20 cellular contexts compared by ENCODE assay signal in genomic region chr4:16864199-16864598, GRCh38. TPM values are rescaled to one million over a fixed set of nuclear protein-coding genes. Genes with fewer than 3 reads are reported as not detected.
"Had no signal": no experiment of that assay in that cellular context is flagged by ENCODE, and none has a peak within 500 bp of the region (broad histone marks: within the 10 kb centered on the region; RNA-seq: fewer than 3 reads in every experiment).

No MANE protein-coding gene starts in this region.

- H3K36me3 Mint-ChIP-seq: activated naive CD4-positive, alpha-beta T cell treated with anti-CD3 and anti-CD28 coated beads, Interleukin-2, amount 50 U/mL, for 24 hours; stimulated activated effector memory CD8-positive, alpha-beta T cell treated with anti-CD3 and anti-CD28 coated beads, Interleukin-12 subunit alpha, Interleukin-12 subunit beta, amount 100 ng/mL, for 72 hours had no signal

- H3K4me1 ChIP-seq: gastroesophageal sphincter, right lobe of liver, testis had no signal

- ATAC-seq: activated T-cell treated with anti-CD3 and anti-CD28 coated beads, Interleukin-2, amount 50 U/mL, for 72 hours; esophagus mucosa; gastroesophageal sphincter; naive thymus-derived CD4-positive, alpha-beta T cell; right lobe of liver; stimulated activated effector memory CD8-positive, alpha-beta T cell treated with anti-CD3 and anti-CD28 coated beads, Interleukin-12 subunit alpha, Interleukin-12 subunit beta, amount 100 ng/mL, for 72 hours; upper lobe of right lung had no signal

- H3K9me3 Mint-ChIP-seq: activated naive CD4-positive, alpha-beta T cell treated with anti-CD3 and anti-CD28 coated beads, Interleukin-2, amount 50 U/mL, for 24 hours; activated T-cell treated with anti-CD3 and anti-CD28 coated beads, Interleukin-2, amount 50 U/mL, for 72 hours; immature natural killer cell; stimulated activated effector memory CD8-positive, alpha-beta T cell treated with anti-CD3 and anti-CD28 coated beads, Interleukin-12 subunit alpha, Interleukin-12 subunit beta, amount 100 ng/mL, for 72 hours had no signal

- H3K27me3 ChIP-seq: gastroesophageal sphincter, ovary, right lobe of liver, stomach, testis, upper lobe of right lung had no signal

- H3K27ac ChIP-seq: ovary, right lobe of liver, stomach, testis, upper lobe of right lung, WERI-Rb-1 had no signal

- H3K27ac Mint-ChIP-seq: activated naive CD4-positive, alpha-beta T cell treated with anti-CD3 and anti-CD28 coated beads, Interleukin-2, amount 50 U/mL, for 24 hours; activated T-cell treated with anti-CD3 and anti-CD28 coated beads, Interleukin-2, amount 50 U/mL, for 72 hours; immature natural killer cell; naive thymus-derived CD4-positive, alpha-beta T cell; stimulated activated effector memory CD8-positive, alpha-beta T cell treated with anti-CD3 and anti-CD28 coated beads, Interleukin-12 subunit alpha, Interleukin-12 subunit beta, amount 100 ng/mL, for 72 hours had no signal

- H3K36me3 ChIP-seq: gastroesophageal sphincter, ovary, right lobe of liver, stomach, upper lobe of right lung, WERI-Rb-1 had no signal

- H3K4me3 ChIP-seq: gastroesophageal sphincter, ovary, right lobe of liver, stomach, testis, upper lobe of right lung had no signal

- H3K4me3 Mint-ChIP-seq: activated naive CD4-positive, alpha-beta T cell treated with anti-CD3 and anti-CD28 coated beads, Interleukin-2, amount 50 U/mL, for 24 hours; activated T-cell treated with anti-CD3 and anti-CD28 coated beads, Interleukin-2, amount 50 U/mL, for 72 hours; immature natural killer cell; naive thymus-derived CD4-positive, alpha-beta T cell; stimulated activated effector memory CD8-positive, alpha-beta T cell treated with anti-CD3 and anti-CD28 coated beads, Interleukin-12 subunit alpha, Interleukin-12 subunit beta, amount 100 ng/mL, for 72 hours had no signal

- H3K9me3 ChIP-seq: gastroesophageal sphincter, ovary, right lobe of liver, stomach, testis, upper lobe of right lung had no signal

- DNase-seq: activated CD4-positive, alpha-beta T cell treated with anti-CD3 and anti-CD28 coated beads, Interleukin-2, amount 50 U/mL, for 4 hours; activated effector memory CD4-positive, alpha-beta T cell treated with anti-CD3 and anti-CD28 coated beads, Interleukin-2, amount 50 U/mL, for 16 hours; activated T-cell treated with anti-CD3 and anti-CD28 coated beads, Interleukin-2, amount 50 U/mL, for 72 hours; immature natural killer cell; mesendoderm; naive thymus-derived CD4-positive, alpha-beta T cell; ovary; right lobe of liver; small intestine; stimulated activated CD4-positive, alpha-beta T cell treated with anti-CD3 and anti-CD28 coated beads, Interleukin-4, amount 100 ng/mL, for 1 hour; stomach; T-helper 2 cell; testis; upper lobe of right lung; WERI-Rb-1 had no signal

- H3K4me1 Mint-ChIP-seq: activated naive CD4-positive, alpha-beta T cell treated with anti-CD3 and anti-CD28 coated beads, Interleukin-2, amount 50 U/mL, for 24 hours; naive thymus-derived CD4-positive, alpha-beta T cell; stimulated activated effector memory CD8-positive, alpha-beta T cell treated with anti-CD3 and anti-CD28 coated beads, Interleukin-12 subunit alpha, Interleukin-12 subunit beta, amount 100 ng/mL, for 72 hours had no signal

RNA-seq across cellular contexts. Expression of gene LDB2, which starts 34.2 kb away (rescaled TPM):
- total RNA-seq: activated CD8-positive, alpha-beta memory T cell treated with anti-CD3 and anti-CD28 coated beads for 36 hours; activated T-cell treated with anti-CD3 and anti-CD28 coated beads, Interleukin-2, amount 50 U/mL, for 72 hours had no signal
- polyA plus RNA-seq: naive thymus-derived CD4-positive, alpha-beta T cell had no signal
